ENCODE assay signal across 8 cellular contexts in the genomic region with DNA sequence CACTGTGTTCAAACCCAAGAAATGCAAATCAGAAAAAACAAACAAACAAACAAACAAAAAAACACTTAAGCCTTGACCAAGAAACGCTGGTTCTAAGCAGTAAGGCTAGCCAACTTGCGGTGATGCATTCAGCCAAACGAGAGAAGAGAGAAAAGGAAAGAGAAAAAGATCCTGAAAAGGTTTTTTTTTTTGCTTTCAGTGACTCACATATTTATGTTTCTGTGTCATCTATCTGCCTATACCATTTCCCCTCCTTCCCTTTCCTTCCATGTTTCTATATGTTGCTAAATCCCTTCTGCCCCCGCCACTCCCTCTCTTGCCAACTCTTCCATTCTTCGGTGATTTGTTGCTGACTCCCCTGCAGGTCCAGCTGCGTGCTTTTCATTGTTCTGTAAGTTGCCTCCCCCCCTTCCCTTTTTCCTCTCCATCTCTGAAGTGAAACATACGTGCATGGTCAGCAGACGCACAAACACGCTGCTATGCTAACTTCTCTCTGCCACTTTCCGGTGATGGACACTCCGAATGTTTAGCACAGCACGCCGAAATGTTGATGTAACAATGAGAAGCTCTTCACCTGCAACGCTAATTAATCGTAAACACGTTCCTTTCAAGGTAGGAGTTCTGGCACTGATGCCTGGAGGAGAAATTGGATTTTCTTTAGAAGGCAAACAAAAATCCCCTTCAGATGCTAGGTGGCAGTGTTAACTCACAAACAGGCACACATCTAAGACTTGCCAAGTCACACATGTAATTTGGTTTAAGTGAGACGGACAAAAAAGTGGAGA.
A peak's percentile ranks its signal among the peaks of the same experiment; 100 is the strongest.
DNase-seq lines count a peak whose midpoint lies in the region; ATAC-seq and TF ChIP-seq lines count a peak whose summit lies in the region.

No MANE protein-coding gene starts in this region.

- peak overlapping the region; percentile 70 for H3K4me2 ChIP-seq in MM.1S (ENCODE audit: low read depth, low read length)

- H3K4me1 ChIP-seq in MM.1S (ENCODE audit: low read length): no peaks in the 10 kb centered on the region

- peak; percentile 72 for ATAC-seq in GM18867 (IDR thresholded peaks at IDR 0.05; ENCODE audit: unreplicated experiment)

- peak overlapping the region; percentile 84 for H2AFZ ChIP-seq in MM.1S (ENCODE audit: low read length)

- no peaks in the 10 kb centered on the region for H3K79me2 ChIP-seq in MM.1S (ENCODE audit: low read length)

- H4K20me1 ChIP-seq in MM.1S (ENCODE audit: insufficient read depth, low read length): no peaks in the 10 kb centered on the region

- no peaks in the 10 kb centered on the region for H3K9me3 ChIP-seq in MM.1S (replicated peaks; ENCODE audit: insufficient read depth, low read length)
- no peaks in the 10 kb centered on the region for H3K9me3 ChIP-seq in SK-N-MC (ENCODE audit: low read depth, low read length)

- H3K36me3 ChIP-seq in MM.1S (replicated peaks; ENCODE audit: insufficient read depth, low read length) (no peaks in the 10 kb centered on the region), SK-N-MC (ENCODE audit: insufficient read depth, low read length) (no peaks in the 10 kb centered on the region)

- H3K27ac ChIP-seq in MM.1S (ENCODE audit: low read length) (no peak overlapping the region), SK-N-MC (no peak overlapping the region)

- TF ChIP-seq CTCF in MM.1S (IDR thresholded peaks at IDR 0.05; ENCODE audit: low read length): peak; percentile 66

- DNase-seq in A172 (ENCODE audit: low spot score) (peak; percentile 19), MM.1S (peak; percentile 69), SK-N-MC (ENCODE audit: low read depth, low spot score) (peak; percentile 32), head of caudate nucleus (peak in 28 of 42 donors; percentile 4 to 72 (median 40)), renal cortical epithelial cell (ENCODE audit: low read depth) (peak; percentile 40), COLO668 (lab: John Stamatoyannopoulos, UW; ENCODE audit: unreplicated experiment) (no peak), epidermal melanocyte (ENCODE audit: insufficient read length, low spot score) (no peak)

- intact Hi-C loops in head of caudate nucleus (cut with DNase I): no loop called here

- peak overlapping the region; percentile 63 for H3K4me3 ChIP-seq in MM.1S (ENCODE audit: low read length)
- peak overlapping the region; percentile 36 for H3K4me3 ChIP-seq in SK-N-MC

- no peak overlapping the region; the same call in 1 of the 2 replicates for H3K9ac ChIP-seq in MM.1S (ENCODE audit: low read length)
- H3K9ac ChIP-seq in SK-N-MC (ENCODE audit: insufficient read length): no peak overlapping the region

- peaks cover 4% of the 10 kb centered on the region; the same call in 1 of the 2 replicates for H3F3A ChIP-seq in MM.1S (ENCODE audit: insufficient read depth, low read length)

- no peaks in the 10 kb centered on the region for H3K9me2 ChIP-seq in MM.1S (replicated peaks; ENCODE audit: insufficient read depth, low read length)

- H3K27me3 ChIP-seq in MM.1S (replicated peaks; ENCODE audit: insufficient read depth, low read length): no peaks in the 10 kb centered on the region

Comparison
In these comparisons a context has a peak if more than half of its experiments do, and no peak if none do; other contexts are left out.
1. DNase-seq: peak in A172 (single experiment), MM.1S (single experiment), SK-N-MC (single experiment), head of caudate nucleus (28 of 42) and renal cortical epithelial cell (single experiment); none in COLO668 (single experiment) and epidermal melanocyte (single experiment).